ENCODE assay signal across 14 cellular contexts in genomic region chr7:140417456-140418155, GRCh38. TPM values are rescaled to one million over a fixed set of nuclear protein-coding genes. Genes with fewer than 3 reads are reported as not detected.
A peak's percentile ranks its signal among the peaks of the same experiment; 100 is the strongest.
DNase-seq lines count a peak whose midpoint lies in the region; ATAC-seq and TF ChIP-seq lines count a peak whose summit lies in the region.
"Had no signal": no experiment of that assay in that cellular context is flagged by ENCODE, and none has a peak within 500 bp of the region (broad histone marks: within the 10 kb centered on the region; RNA-seq: fewer than 3 reads in every experiment).

No MANE protein-coding gene starts in this region.

- DNase-seq in stimulated activated naive CD8-positive, alpha-beta T cell treated with anti-CD3 and anti-CD28 coated beads, Interleukin-15, amount 100 ng/mL, for 72 hours: no peak
- no peak for DNase-seq in stimulated activated naive CD8-positive, alpha-beta T cell treated with anti-CD3 and anti-CD28 coated beads, Interleukin-15, Interleukin-2, amounts not matched to agents 100 U/mL and 50 U/mL, for 24 hours
- DNase-seq in NCI-H146 (lab: John Stamatoyannopoulos, UW): peak; percentile 83
- DNase-seq in T-helper 2 cell treated with Interferon-gamma antibody and Interleukin-4, amounts not matched to agents 5 μg/mL and 100 μg/mL, for 36 hours (ENCODE audit: low spot score): no peak
- no peak for DNase-seq in effector CD4-positive, alpha-beta T cell
- no peak for DNase-seq in foreskin keratinocyte
- DNase-seq in effector memory CD8-positive, alpha-beta T cell: no peak
- DNase-seq: CD8-positive, alpha-beta memory T cell; Right ventricle myocardium superior; stimulated activated CD4-positive, alpha-beta T cell treated with anti-CD3 and anti-CD28 coated beads, Interleukin-1b, Interleukin-23, amount 100 ng/mL, for 48 hours had no signal

- H3K27ac ChIP-seq in foreskin keratinocyte: no peak overlapping the region
- H3K27ac ChIP-seq: gastroesophageal sphincter, tibial nerve had no signal

- H3K27me3 ChIP-seq in foreskin keratinocyte: peaks cover 7% of the 10 kb centered on the region
- H3K27me3 ChIP-seq: tibial nerve had no signal

- H3K27me3 Mint-ChIP-seq in stimulated activated naive CD8-positive, alpha-beta T cell treated with anti-CD3 and anti-CD28 coated beads, Interleukin-15, amount 100 ng/mL, for 72 hours: no peaks in the 10 kb centered on the region
- H3K27me3 Mint-ChIP-seq in T-helper 2 cell treated with Interferon-gamma antibody and Interleukin-4, amounts not matched to agents 5 μg/mL and 100 μg/mL, for 36 hours (ENCODE audit: low read depth): no peaks in the 10 kb centered on the region
- H3K27me3 Mint-ChIP-seq in effector memory CD8-positive, alpha-beta T cell: no peaks in the 10 kb centered on the region
- H3K27me3 Mint-ChIP-seq: CD8-positive, alpha-beta memory T cell had no signal

- peaks cover 22% of the 10 kb centered on the region for H3K36me3 Mint-ChIP-seq in T-helper 2 cell treated with Interferon-gamma antibody and Interleukin-4, amounts not matched to agents 5 μg/mL and 100 μg/mL, for 36 hours (ENCODE audit: low read depth)
- peaks cover 6% of the 10 kb centered on the region for H3K36me3 Mint-ChIP-seq in effector memory CD8-positive, alpha-beta T cell (ENCODE audit: insufficient read depth)

- H3K27ac Mint-ChIP-seq in stimulated activated naive CD8-positive, alpha-beta T cell treated with anti-CD3 and anti-CD28 coated beads, Interleukin-15, amount 100 ng/mL, for 72 hours: no peak overlapping the region
- H3K27ac Mint-ChIP-seq in T-helper 2 cell treated with Interferon-gamma antibody and Interleukin-4, amounts not matched to agents 5 μg/mL and 100 μg/mL, for 36 hours: peak overlapping the region; percentile 82
- peak overlapping the region in 1 of 2 donors; percentile 63 for H3K27ac Mint-ChIP-seq in effector memory CD8-positive, alpha-beta T cell

- TF ChIP-seq CTCF in foreskin keratinocyte (conservative IDR thresholded peaks at IDR 0.05): no peak

- H3K9me3 Mint-ChIP-seq in stimulated activated naive CD8-positive, alpha-beta T cell treated with anti-CD3 and anti-CD28 coated beads, Interleukin-15, amount 100 ng/mL, for 72 hours: no peaks in the 10 kb centered on the region
- no peaks in the 10 kb centered on the region for H3K9me3 Mint-ChIP-seq in T-helper 2 cell treated with Interferon-gamma antibody and Interleukin-4, amounts not matched to agents 5 μg/mL and 100 μg/mL, for 36 hours
- H3K9me3 Mint-ChIP-seq in effector memory CD8-positive, alpha-beta T cell: no peaks in the 10 kb centered on the region
- H3K9me3 Mint-ChIP-seq: CD8-positive, alpha-beta memory T cell had no signal

- peak; percentile 39 for ATAC-seq in stimulated activated naive CD8-positive, alpha-beta T cell treated with anti-CD3 and anti-CD28 coated beads, Interleukin-15, amount 100 ng/mL, for 72 hours
- ATAC-seq in stimulated activated naive CD8-positive, alpha-beta T cell treated with anti-CD3 and anti-CD28 coated beads, Interleukin-15, Interleukin-2, amounts not matched to agents 100 U/mL and 50 U/mL, for 24 hours: no peak
- ATAC-seq in foreskin keratinocyte (no peak), GM18870 (IDR thresholded peaks at IDR 0.05; ENCODE audit: unreplicated experiment) (no peak)
- ATAC-seq in effector memory CD8-positive, alpha-beta T cell (replicated peaks): no peak
- ATAC-seq: gastroesophageal sphincter had no signal

- H3K4me3 Mint-ChIP-seq in stimulated activated naive CD8-positive, alpha-beta T cell treated with anti-CD3 and anti-CD28 coated beads, Interleukin-15, amount 100 ng/mL, for 72 hours: no peak overlapping the region
- H3K4me3 Mint-ChIP-seq in T-helper 2 cell treated with Interferon-gamma antibody and Interleukin-4, amounts not matched to agents 5 μg/mL and 100 μg/mL, for 36 hours: peak overlapping the region; percentile 18
- no peak overlapping the region for H3K4me3 Mint-ChIP-seq in effector memory CD8-positive, alpha-beta T cell
- H3K4me3 Mint-ChIP-seq: CD8-positive, alpha-beta memory T cell had no signal

- peaks cover 16% of the 10 kb centered on the region for H3K4me1 Mint-ChIP-seq in stimulated activated naive CD8-positive, alpha-beta T cell treated with anti-CD3 and anti-CD28 coated beads, Interleukin-15, amount 100 ng/mL, for 72 hours
- H3K4me1 Mint-ChIP-seq in T-helper 2 cell treated with Interferon-gamma antibody and Interleukin-4, amounts not matched to agents 5 μg/mL and 100 μg/mL, for 36 hours (ENCODE audit: low read depth): peaks cover 28% of the 10 kb centered on the region
- H3K4me1 Mint-ChIP-seq in effector memory CD8-positive, alpha-beta T cell (ENCODE audit: low read depth in 2 of 2): peaks cover 0 to 2% of the 10 kb centered on the region in 2 donors

- H3K4me1 ChIP-seq in foreskin keratinocyte: no peaks in the 10 kb centered on the region
- H3K4me1 ChIP-seq: gastroesophageal sphincter, tibial nerve had no signal

RNA-seq across cellular contexts. Expression of gene RAB19, which starts 13.7 kb away (rescaled TPM):
- 0.21 TPM in 1 of 2 replicates, not detected in the other for total RNA-seq in foreskin keratinocyte
- not detected in 2 replicates for polyA plus RNA-seq in foreskin keratinocyte
- total RNA-seq: gastroesophageal sphincter, Right ventricle myocardium superior, tibial nerve had no signal
- polyA plus RNA-seq: neural cell had no signal

RNA-seq across cellular contexts. Expression of gene SLC37A3, which starts 19.3 kb away (rescaled TPM):
- total RNA-seq in foreskin keratinocyte: 30.4 and 37.9 TPM in 2 replicates
- 15.6 and 16.7 TPM in 2 replicates for polyA plus RNA-seq in foreskin keratinocyte
